ENCODE assay signal across 17 cellular contexts in the genomic region with DNA sequence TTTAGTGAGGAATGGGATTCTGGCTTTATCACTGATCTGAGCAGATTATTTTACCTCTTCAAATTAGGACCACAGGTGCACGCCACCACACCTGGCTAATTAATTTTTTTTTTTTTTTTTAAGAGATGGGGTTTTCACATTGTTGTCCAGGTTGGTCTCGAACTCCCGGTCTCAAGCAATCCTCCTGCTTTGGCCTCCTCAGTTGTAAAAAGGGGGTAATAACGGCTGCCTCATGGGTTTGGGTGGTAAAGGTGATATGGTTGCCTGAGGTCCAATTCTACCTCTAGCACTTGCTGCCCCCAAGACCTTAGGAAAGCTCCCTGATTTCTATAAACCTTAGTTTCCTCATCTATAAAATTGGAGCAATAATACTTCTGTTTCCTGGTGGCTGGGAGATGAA.
A peak's percentile ranks its signal among the peaks of the same experiment; 100 is the strongest.
DNase-seq lines count a peak whose midpoint lies in the region; ATAC-seq and TF ChIP-seq lines count a peak whose summit lies in the region.
"Had no signal": no experiment of that assay in that cellular context is flagged by ENCODE, and none has a peak within 500 bp of the region (broad histone marks: within the 10 kb centered on the region; RNA-seq: fewer than 3 reads in every experiment).

No MANE protein-coding gene starts in this region.

- H3K36me3 ChIP-seq in GM23338 (ENCODE audit: insufficient read depth): peaks cover 8% of the 10 kb centered on the region; the same call in 1 of the 2 replicates
- H3K36me3 ChIP-seq: BLaER1 treated with 17β-estradiol and CSF1 and Interleukin-3, amounts not matched to agents 10 nM and 100 nM had no signal

- no peak overlapping the region for H3K27ac Mint-ChIP-seq in GM23338
- H3K27ac Mint-ChIP-seq: B cell; CD4-positive, alpha-beta T cell; CD8-positive, alpha-beta T cell had no signal

- H3K4me3 Mint-ChIP-seq in GM23338: no peak overlapping the region
- H3K4me3 Mint-ChIP-seq: B cell; CD4-positive, alpha-beta T cell; CD8-positive, alpha-beta T cell had no signal

- no peak for ATAC-seq in GM23338
- ATAC-seq in HG03565 (IDR thresholded peaks at IDR 0.05; ENCODE audit: unreplicated experiment): no peak
- ATAC-seq: CD8-positive, alpha-beta T cell had no signal

- H3K4me1 Mint-ChIP-seq in GM23338: peaks cover 5% of the 10 kb centered on the region; the same call in 2 of the 3 replicates

- H3K27me3 ChIP-seq in GM23338 (ENCODE audit: insufficient read depth): no peaks in the 10 kb centered on the region
- H3K27me3 ChIP-seq: BLaER1 treated with 17β-estradiol and CSF1 and Interleukin-3, amounts not matched to agents 10 nM and 100 nM had no signal

- H3K9me3 Mint-ChIP-seq in GM23338: peaks cover 16% of the 10 kb centered on the region

- no peaks in the 10 kb centered on the region for H4K20me1 ChIP-seq in GM23338 (replicated peaks; ENCODE audit: insufficient read depth)
- H4K20me1 ChIP-seq: BLaER1 treated with 17β-estradiol and CSF1 and Interleukin-3, amounts not matched to agents 10 nM and 100 nM had no signal

- H3K27ac ChIP-seq in GM23338 (ENCODE audit: low read depth): no peak overlapping the region
- H3K27ac ChIP-seq in coronary artery: peak overlapping the region in 1 of 2 donors; percentile 85
- H3K27ac ChIP-seq: BLaER1 treated with 17β-estradiol and CSF1 and Interleukin-3, amounts not matched to agents 10 nM and 100 nM; C4-2B had no signal

- no peak overlapping the region for H3K4me2 ChIP-seq in GM23338

- H3K79me2 ChIP-seq in GM23338 (replicated peaks; ENCODE audit: insufficient read depth): no peaks in the 10 kb centered on the region

- H3K36me3 Mint-ChIP-seq in GM23338 (ENCODE audit: low read depth): peaks cover 8% of the 10 kb centered on the region
- H3K36me3 Mint-ChIP-seq: CD8-positive, alpha-beta T cell had no signal

- peak overlapping the region; percentile 44; the same call in 1 of the 2 replicates for H2AFZ ChIP-seq in GM23338

- no peak overlapping the region for H3K4me3 ChIP-seq in GM23338
- H3K4me3 ChIP-seq in coronary artery: no peak overlapping the region
- H3K4me3 ChIP-seq: BLaER1 treated with 17β-estradiol and CSF1 and Interleukin-3, amounts not matched to agents 10 nM and 100 nM had no signal

- peaks cover 5% of the 10 kb centered on the region; the same call in 1 of the 2 replicates for H3K4me1 ChIP-seq in GM23338 (ENCODE audit: insufficient read depth)

- peaks cover 2% of the 10 kb centered on the region for H3K27me3 Mint-ChIP-seq in GM23338 (ENCODE audit: insufficient read depth, low read depth, poor library complexity)

- no peak for DNase-seq in GM23338 (ENCODE audit: low spot score)
- DNase-seq in coronary artery (ENCODE audit: low spot score): peak; percentile 71
- peak; percentile 38 for DNase-seq in islet precursor cell
- no peak for DNase-seq in activated CD4-positive, alpha-beta T cell treated with anti-CD3 and anti-CD28 coated beads for 48 hours
- DNase-seq in Ammon's horn (ENCODE audit: low spot score): no peak
- DNase-seq: 8988T; ACHN; Caco-2; Calu3; CD4-positive, alpha-beta T cell; CD8-positive, alpha-beta T cell; DMS79 treated with DMSO at 0.1 percent for 48 hours; GF-D8 had no signal

- no peak for TF ChIP-seq CTCF in GM23338 (conservative IDR thresholded peaks at IDR 0.05; ENCODE audit: low read depth in 2 of 2)
- TF ChIP-seq CTCF in coronary artery (IDR thresholded peaks at IDR 0.05): no peak

- H3K9me2 ChIP-seq in GM23338 (ENCODE audit: insufficient read depth): peaks cover 15% of the 10 kb centered on the region

- peaks cover 3% of the 10 kb centered on the region; the same call in 1 of the 2 replicates for H3F3A ChIP-seq in GM23338 (replicated peaks; ENCODE audit: low read depth)

TF ChIP-seq in GM23338, 12 proteins besides CTCF, POLR2A, EP300 and RAD21:
- TF ChIP-seq ZNF331 (CRISPR knock-in tag; IDR thresholded peaks at IDR 0.05; ENCODE audit: low read depth) (no peak), ZNF114 (CRISPR knock-in tag; IDR thresholded peaks at IDR 0.05) (no peak), CREB1 (CRISPR knock-in tag; IDR thresholded peaks at IDR 0.05; ENCODE audit: low read depth) (no peak), JUNB (IDR thresholded peaks at IDR 0.05; ENCODE audit: unreplicated experiment) (no peak), EZH2phosphoT487 (IDR thresholded peaks at IDR 0.05; ENCODE audit: unreplicated experiment) (no peak)
TF ChIP-seq in GM23338: peak in this region for 0.

Comparison
In these comparisons a context has a peak if more than half of its experiments do, and no peak if none do; other contexts are left out.
1. DNase-seq: peak in coronary artery (single experiment) and islet precursor cell (single experiment); none in GM23338 (single experiment), activated CD4-positive, alpha-beta T cell treated with anti-CD3 and anti-CD28 coated beads for 48 hours (single experiment) and Ammon's horn (single experiment).